8 cellular contexts compared by ENCODE assay signal in genomic region chr11:2930705-2931415, GRCh38. TPM values are rescaled to one million over a fixed set of nuclear protein-coding genes. Genes with fewer than 3 reads are reported as not detected.
DNase-seq lines count a peak whose midpoint lies in the region; ATAC-seq, FAIRE-seq and TF ChIP-seq lines count a peak whose summit lies in the region.
"Had no signal": no experiment of that assay in that cellular context is flagged by ENCODE, and none has a peak within 500 bp of the region (broad histone marks: within the 10 kb centered on the region; RNA-seq: fewer than 3 reads in every experiment).

No MANE protein-coding gene starts in this region.

- H3K9me2 ChIP-seq in PC-3 (replicated peaks; ENCODE audit: low read length) = no peaks in the 10 kb centered on the region

- peak overlapping the region; percentile 98 for H3K9ac ChIP-seq in PC-3 (ENCODE audit: low read length)
- peak overlapping the region; percentile 68 to 81; a peak in 3 of 4 replicates for H3K9ac ChIP-seq in K562 (ENCODE audit: insufficient read depth in 1 of 2, low read depth in 2 of 2, low read length in 2 of 2)

- TF ChIP-seq CTCF in GM12864 (IDR thresholded peaks at IDR 0.05; ENCODE audit: low read depth, low read length, missing control alignments) = peak; percentile 80
- peak; percentile 87 for TF ChIP-seq CTCF in PC-3 (conservative IDR thresholded peaks at IDR 0.05; ENCODE audit: low read depth, low read length)
- peak; percentile 78 to 99 (median 90) for TF ChIP-seq CTCF in K562 (IDR thresholded peaks at IDR 0.05 in 2 of 3, conservative IDR thresholded peaks at IDR 0.05 in 1 of 3; ENCODE audit: insufficient read depth in 2 of 3, low read depth in 1 of 3, low read length in 3 of 3)

- WGBS in K562 (ENCODE audit: insufficient coverage, low coverage, missing lambda C conversion rate) = 44% methylated on average over 16 of the region's 21 CpGs

- H3K79me2 ChIP-seq in PC-3 (ENCODE audit: low read length) (peaks cover 30% of the 10 kb centered on the region), K562 (ENCODE audit: control insufficient read depth, insufficient read depth, low read length) (peaks cover 15% of the 10 kb centered on the region; the same call in 2 of the 3 replicates)

- no peaks in the 10 kb centered on the region for H3F3A ChIP-seq in PC-3 (ENCODE audit: low read length, unreplicated experiment)

- no peaks in the 10 kb centered on the region for H3K9me1 ChIP-seq in K562 (ENCODE audit: control insufficient read depth, insufficient read depth, low read length)

- H3K36me3 ChIP-seq in PC-3 (ENCODE audit: low read depth, low read length) (peaks cover 12% of the 10 kb centered on the region; the same call in 1 of the 2 replicates), K562 (ENCODE audit: control insufficient read depth, insufficient read depth, low read length) (no peaks in the 10 kb centered on the region)

- ATAC-seq in HG02852 (IDR thresholded peaks at IDR 0.05; ENCODE audit: unreplicated experiment) (peak; percentile 36), PC-3 (peak; percentile 45), K562 (peak; percentile 71)

- DNase-seq in GM12864 (ENCODE audit: low read depth) (peak; percentile 31), PC-3 (peak; percentile 84), K562 (ENCODE audit: extremely low read depth in 1 of 4, low spot score in 3 of 4) (peak; percentile 70 to 77 (median 74)), iPS-NIHi11 (ENCODE audit: low spot score) (peak; percentile 93), GDM1 (lab: John Stamatoyannopoulos, UW) (no peak)
- DNase-seq in stimulated activated CD4-positive, alpha-beta T cell treated with anti-CD3 and anti-CD28 coated beads, Interleukin-1b, Interleukin-23, amount 100 ng/mL, for 48 hours = peak; percentile 46

- intact Hi-C loops in PC-3 (cut with micrococcal nuclease) (loop anchor here (1.0 to 5.0 kb wide), 3 partner anchors 39 to 399 kb away; no protein-coding TSS in a partner anchor), K562 (cut with micrococcal nuclease) (loop anchor here (1.0 kb wide), 2 partner anchors 39 to 398 kb away; no protein-coding TSS in a partner anchor)

- peak overlapping the region; percentile 99 for H3K27ac ChIP-seq in PC-3 (ENCODE audit: low read length)
- peak overlapping the region; percentile 73 for H3K27ac ChIP-seq in K562 (ENCODE audit: extremely low read depth, low read depth, low read length)

- in situ Hi-C loops in K562 (cut with MboI) = no loop called here

- CTCF ChIA-PET in PC-3 (lab: Charles Lee) (interaction anchor here (0.6 to 2.0 kb wide), 8 partner anchors 28 to 400 kb away, joined by 3 to 21 read pairs (median 4); partner anchors contain the start of genes CARS1 and NAP1L4), K562 (lab: Yijun Ruan, JAX; ENCODE audit: low intra/inter-chr PET ratio) (interaction anchor here (0.8 to 5.2 kb wide), 4 partner anchors 38 to 398 kb away, joined by 3 to 59 read pairs (median 6); no protein-coding TSS in a partner anchor)

- peak overlapping the region; percentile 59; the same call in 1 of the 2 replicates for H3K4me3 ChIP-seq in GM12864 (ENCODE audit: low read depth, low read length)
- H3K4me3 ChIP-seq in PC-3 (ENCODE audit: low read length) = peak overlapping the region; percentile 78
- H3K4me3 ChIP-seq in K562 = peak overlapping the region; percentile 76

- no peak for TF ChIP-seq EP300 in K562 (IDR thresholded peaks at IDR 0.05; ENCODE audit: low read length)

- peak; percentile 77 for FAIRE-seq in K562 (lab: Jason Lieb, UNC)
- FAIRE-seq: colon had no signal

- no peak for TF ChIP-seq POLR2A in K562 (conservative IDR thresholded peaks at IDR 0.05)

- H3K27me3 ChIP-seq in PC-3 (ENCODE audit: low read length) (no peaks in the 10 kb centered on the region), K562 (ENCODE audit: control insufficient read depth in 2 of 2, insufficient read depth in 2 of 2, low read length in 2 of 2) (no peaks in the 10 kb centered on the region)

- TF ChIP-seq RAD21 in K562 (CRISPR knock-in tag; conservative IDR thresholded peaks at IDR 0.05 in 1 of 2, IDR thresholded peaks at IDR 0.05 in 1 of 2) = peak; percentile 53 to 80

- POLR2A ChIA-PET in PC-3 (lab: Charles Lee; ENCODE audit: unreplicated experiment) = interaction anchor here (1.5 kb wide), 1 partner anchor 61 kb away, joined by 8 read pairs; the partner anchor contains the start of gene NAP1L4
- POLR2A ChIA-PET in K562 (lab: Yijun Ruan, JAX) = interaction anchor here (0.7 to 2.3 kb wide), 6 partner anchors 10 to 446 kb away, joined by 4 to 13 read pairs (median 6); no protein-coding TSS in a partner anchor

- H2AFZ ChIP-seq in PC-3 (ENCODE audit: low read length) = peak overlapping the region; percentile 58; the same call in 1 of the 2 replicates
- peak overlapping the region; percentile 93 for H2AFZ ChIP-seq in K562 (ENCODE audit: low read depth, low read length)

- H3K4me2 ChIP-seq in PC-3 (ENCODE audit: low read length) = peak overlapping the region; percentile 99
- peak overlapping the region; percentile 87 for H3K4me2 ChIP-seq in K562 (ENCODE audit: insufficient read depth, low read length)

- no peaks in the 10 kb centered on the region for H3K9me3 ChIP-seq in PC-3 (ENCODE audit: low read length)
- H3K9me3 ChIP-seq in K562 (replicated peaks; ENCODE audit: control insufficient read depth, insufficient read depth, low read depth, low read length) = no peaks in the 10 kb centered on the region

- BruUV-seq in PC-3 (replicated peaks; lab: Mats Ljungman, UMichigan) = no TSS peak
- no TSS peak for BruUV-seq in K562 (replicated peaks; lab: Mats Ljungman, UMichigan)

- H4K20me1 ChIP-seq in PC-3 (ENCODE audit: low read length) (peaks cover 25% of the 10 kb centered on the region), K562 (replicated peaks; ENCODE audit: control insufficient read depth, insufficient read depth, low read length) (peaks cover 13% of the 10 kb centered on the region)

- H3K4me1 ChIP-seq in PC-3 (ENCODE audit: insufficient read depth, low read length) = peaks cover 43% of the 10 kb centered on the region
- H3K4me1 ChIP-seq in K562 (replicated peaks in 1 of 2; ENCODE audit: control insufficient read depth in 2 of 2, insufficient read depth in 2 of 2, low read length in 2 of 2) = peaks cover 10 to 66% of the 10 kb centered on the region in 2 experiments; a peak in 4 of 5 replicates

TF ChIP-seq in K562, 482 proteins besides CTCF, POLR2A, EP300 and RAD21 (continues in another document):
- no peak for TF ChIP-seq FOXP1 (CRISPR knock-in tag; IDR thresholded peaks at IDR 0.05)
- no peak for TF ChIP-seq JUND (IDR thresholded peaks at IDR 0.05; ENCODE audit: borderline replicate concordance, low read depth, low read length)
- TF ChIP-seq JUND (tag; IDR thresholded peaks at IDR 0.05; ENCODE audit: borderline replicate concordance, low read depth, low read length) = peak; percentile 19; the same call in 2 of the 3 replicates

RNA-seq across cellular contexts. Expression of gene PHLDA2, which starts 1.6 kb away (rescaled TPM):
- total RNA-seq in PC-3 (2014; rRNA removed) (101 and 110 TPM in 2 replicates), K562 (2014; rRNA removed) (14.8 and 26.2 TPM in 2 replicates), K562 (2014; rRNA removed; fragmentation: Illumina TruSeq; extraction: Trizol) (0.70 and 0.76 TPM in 2 replicates), K562 (2015; rRNA removed; fragmentation: Illumina TruSeq; extraction: Trizol) (5.7 and 6.3 TPM in 2 replicates), K562 (2021) (42.4 and 43.2 TPM in 2 replicates)
- 3.2 and 7.8 TPM in 2 replicates for total RNA-seq in K562 (2011; cell fraction: chromatin; rRNA removed; ENCODE audit: low replicate concordance)
- total RNA-seq in K562 (2011; cell fraction: nucleolus; rRNA removed) = 13.6 and 14.7 TPM in 2 replicates
- total RNA-seq in K562 (2011; cell fraction: nucleoplasm; rRNA removed) = 5.4 and 5.7 TPM in 2 replicates
- polyA plus RNA-seq in K562 (2011; rRNA removed) (4.7 and 4.9 TPM in 2 replicates), K562 (2014; fragmentation: Illumina TruSeq; extraction: Trizol) (4.0 and 24.8 TPM in 2 replicates), K562 (2014; fragmentation: Nextera tagmentation; extraction: Ambion mirVana) (under 1 TPM; 0.43 to 0.87 TPM), K562 (2014; rRNA removed) (33.6 and 37.8 TPM in 2 replicates)
- polyA plus RNA-seq in K562 (2011; cell fraction: cytosol; rRNA removed) = 19.3 and 101 TPM in 2 replicates
- polyA plus RNA-seq in K562 (2011; cell fraction: nucleus; rRNA removed) = 10.5 and 21.0 TPM in 2 replicates
- polyA plus RNA-seq in K562 (2012) = 26.8 and 31.0 TPM in 2 replicates
- 0.84 and 1.1 TPM in 2 replicates for polyA minus RNA-seq in K562 (2011; rRNA and poly(A)+ RNA removed)
- polyA minus RNA-seq in K562 (2011; cell fraction: cytosol; rRNA and poly(A)+ RNA removed) = 14.8 and 27.2 TPM in 2 replicates
- 11.8 and 14.1 TPM in 2 replicates for polyA minus RNA-seq in K562 (2011; cell fraction: nucleus; rRNA and poly(A)+ RNA removed)

RNA-seq across cellular contexts. Expression of gene CDKN1C, which starts 45.3 kb away (rescaled TPM):
- total RNA-seq in PC-3 (2014; rRNA removed) (12.0 and 12.9 TPM in 2 replicates), K562 (2014; rRNA removed) (19.2 and 23.5 TPM in 2 replicates), K562 (2014; rRNA removed; fragmentation: Illumina TruSeq; extraction: Trizol) (3.5 and 4.0 TPM in 2 replicates), K562 (2015; rRNA removed; fragmentation: Illumina TruSeq; extraction: Trizol) (2.8 and 3.5 TPM in 2 replicates), K562 (2021) (21.1 and 21.9 TPM in 2 replicates)
- total RNA-seq in K562 (2011; cell fraction: chromatin; rRNA removed; ENCODE audit: low replicate concordance) = 7.1 and 13.9 TPM in 2 replicates
- total RNA-seq in K562 (2011; cell fraction: nucleolus; rRNA removed) = 20.5 and 24.5 TPM in 2 replicates
- 10.9 and 11.1 TPM in 2 replicates for total RNA-seq in K562 (2011; cell fraction: nucleoplasm; rRNA removed)
- polyA plus RNA-seq in K562 (2011; rRNA removed) (9.2 and 17.4 TPM in 2 replicates), K562 (2014; fragmentation: Illumina TruSeq; extraction: Trizol) (3.9 and 5.2 TPM in 2 replicates), K562 (2014; fragmentation: Nextera tagmentation; extraction: Ambion mirVana) (10 to 100 TPM in 1 of 2 experiments, 1 to 10 TPM in 1; 9.3 to 18.7 TPM), K562 (2014; rRNA removed) (11.0 and 13.0 TPM in 2 replicates)
- 12.9 and 29.1 TPM in 2 replicates for polyA plus RNA-seq in K562 (2011; cell fraction: cytosol; rRNA removed)
- polyA plus RNA-seq in K562 (2011; cell fraction: nucleus; rRNA removed) = 25.4 and 25.7 TPM in 2 replicates
- 10.9 and 13.2 TPM in 2 replicates for polyA plus RNA-seq in K562 (2012)
- polyA minus RNA-seq in K562 (2011; rRNA and poly(A)+ RNA removed) = 4.8 and 6.4 TPM in 2 replicates
- 11.8 and 22.5 TPM in 2 replicates for polyA minus RNA-seq in K562 (2011; cell fraction: cytosol; rRNA and poly(A)+ RNA removed)
- polyA minus RNA-seq in K562 (2011; cell fraction: nucleus; rRNA and poly(A)+ RNA removed) = 7.5 and 8.9 TPM in 2 replicates
